Comparison of ENCODE assay signal across 8 cellular contexts in the genomic region with DNA sequence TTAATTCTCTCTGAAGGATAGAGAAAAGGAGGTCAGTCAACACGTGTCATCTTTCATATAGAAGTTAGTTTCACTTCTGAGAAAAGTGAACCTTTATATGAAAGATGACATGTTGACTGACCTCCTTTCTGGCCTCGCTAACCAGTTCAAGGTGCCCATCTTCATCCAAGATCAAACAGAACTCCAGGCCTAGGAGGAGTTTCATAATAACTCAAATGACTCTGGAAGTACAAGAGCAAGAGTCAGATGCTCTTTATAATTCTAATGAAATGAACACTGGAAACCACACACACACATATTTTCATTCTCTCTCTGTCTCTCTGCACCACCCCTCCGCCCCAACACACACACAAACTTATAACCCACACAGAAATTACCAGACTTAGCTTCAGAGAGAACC. TPM values are rescaled to one million over a fixed set of nuclear protein-coding genes. Genes with fewer than 3 reads are reported as not detected.
DNase-seq lines count a peak whose midpoint lies in the region; ATAC-seq and TF ChIP-seq lines count a peak whose summit lies in the region.

No MANE protein-coding gene starts in this region.

- no peak overlapping the region for H3K27ac Mint-ChIP-seq in MCF 10A (ENCODE audit: low read depth, unreplicated experiment)
- no peak overlapping the region for H3K27ac Mint-ChIP-seq in chondrocyte (ENCODE audit: unreplicated experiment)

- TF ChIP-seq CTCF in MCF 10A (IDR thresholded peaks at IDR 0.05; ENCODE audit: unreplicated experiment) (no peak), chondrocyte (IDR thresholded peaks at IDR 0.05) (no peak)

- H3K9me3 Mint-ChIP-seq in MCF 10A (ENCODE audit: unreplicated experiment) (no peaks in the 10 kb centered on the region), chondrocyte (ENCODE audit: low read depth) (peaks cover 4% of the 10 kb centered on the region)

- intact Hi-C loops in MCF 10A (cut with micrococcal nuclease): no loop called here

- H3K36me3 ChIP-seq in mucosa of rectum (ENCODE audit: control insufficient read depth in 2 of 2, insufficient read depth in 2 of 2, low read length in 2 of 2): no peaks in the 10 kb centered on the region

- CTCF ChIA-PET in MCF 10A (lab: Yijun Ruan, JAX): no interaction called here

- no peak overlapping the region for H3K4me3 ChIP-seq in mucosa of rectum (ENCODE audit: low read length in 2 of 2)

- peaks cover 7% of the 10 kb centered on the region for H3K36me3 Mint-ChIP-seq in MCF 10A (ENCODE audit: insufficient read depth, unreplicated experiment)
- H3K36me3 Mint-ChIP-seq in chondrocyte (ENCODE audit: low read depth): peaks cover 2% of the 10 kb centered on the region

- no TSS peak for BruUV-seq in MCF 10A (replicated peaks; lab: Mats Ljungman, UMichigan)

- peak; percentile 31 for DNase-seq in RPMI8226
- DNase-seq in HCEC 1CT: no peak
- DNase-seq in MCF 10A (ENCODE audit: unreplicated experiment): no peak
- no peak for DNase-seq in chondrocyte (ENCODE audit: low spot score)
- no peak for DNase-seq in T1000 (lab: John Stamatoyannopoulos, UW)

- ATAC-seq in GM18502 (IDR thresholded peaks at IDR 0.05; ENCODE audit: poor library complexity, unreplicated experiment) (peak; percentile 42), GM21737 (IDR thresholded peaks at IDR 0.05; ENCODE audit: unreplicated experiment) (peak; percentile 36)

- H3K27ac ChIP-seq in mucosa of rectum (ENCODE audit: low read depth in 2 of 2, low read length in 2 of 2): peak overlapping the region; percentile 48 to 61

- peaks cover 8 to 9% of the 10 kb centered on the region in 2 donors for H3K4me1 ChIP-seq in mucosa of rectum (ENCODE audit: control insufficient read depth in 2 of 2, insufficient read depth in 2 of 2, low read length in 2 of 2)

- H3K27me3 ChIP-seq in mucosa of rectum (ENCODE audit: control insufficient read depth in 2 of 2, insufficient read depth in 2 of 2, low read length in 2 of 2): no peaks in the 10 kb centered on the region

- no peak overlapping the region for H3K9ac ChIP-seq in mucosa of rectum (ENCODE audit: low read depth in 1 of 2, low read length in 2 of 2)

- no peaks in the 10 kb centered on the region for H3K4me1 Mint-ChIP-seq in MCF 10A (ENCODE audit: insufficient read depth, unreplicated experiment)
- peaks cover 24% of the 10 kb centered on the region for H3K4me1 Mint-ChIP-seq in chondrocyte (ENCODE audit: low read depth)

- POLR2A ChIA-PET in MCF 10A (lab: Yijun Ruan, JAX): no interaction called here

- H3K4me3 Mint-ChIP-seq in MCF 10A (ENCODE audit: unreplicated experiment) (no peak overlapping the region), chondrocyte (ENCODE audit: unreplicated experiment) (no peak overlapping the region)

- H3K27me3 Mint-ChIP-seq in MCF 10A (ENCODE audit: insufficient read depth, unreplicated experiment): no peaks in the 10 kb centered on the region
- H3K27me3 Mint-ChIP-seq in chondrocyte (ENCODE audit: low read depth): no peaks in the 10 kb centered on the region

- no peaks in the 10 kb centered on the region for H3K9me3 ChIP-seq in mucosa of rectum (ENCODE audit: control insufficient read depth in 2 of 2, low read length in 2 of 2)

RNA-seq across cellular contexts. Expression of gene ANKRD44, which starts 16.3 kb away (rescaled TPM):
- total RNA-seq in MCF 10A (2022): 4.4 and 6.9 TPM in 2 replicates
- total RNA-seq in chondrocyte: 21.4 to 45.8 TPM (median 26.1 TPM) in 3 replicates
